Comparison of ENCODE assay signal across 22 cellular contexts in the genomic region with DNA sequence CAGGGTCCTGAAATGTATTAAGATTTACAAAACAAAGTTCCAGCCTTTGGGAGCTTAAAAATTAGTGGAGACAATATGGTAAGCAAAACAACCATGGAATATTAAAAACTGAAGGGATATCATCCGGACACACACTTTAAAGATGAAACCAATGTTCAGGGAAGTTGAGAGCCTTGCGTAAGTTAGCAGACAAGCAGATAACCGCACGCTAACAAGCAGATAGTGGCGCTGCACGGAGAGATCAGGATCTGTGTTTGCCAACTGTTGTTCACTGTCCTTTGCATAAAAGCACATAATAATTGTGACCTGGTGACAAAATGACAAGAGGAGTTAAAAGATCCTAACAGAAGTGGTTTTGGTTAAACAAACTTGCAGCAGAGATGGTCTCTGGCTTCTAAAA.
"Had no signal": no experiment of that assay in that cellular context is flagged by ENCODE, and none has a peak within 500 bp of the region (broad histone marks: within the 10 kb centered on the region; RNA-seq: fewer than 3 reads in every experiment).

No MANE protein-coding gene starts in this region.

- H3K36me3 ChIP-seq: gastroesophageal sphincter, heart left ventricle, ovary, upper lobe of left lung had no signal

- H3K27ac Mint-ChIP-seq: activated CD4-positive, alpha-beta memory T cell treated with anti-CD3 and anti-CD28 coated beads for 36 hours; activated naive CD8-positive, alpha-beta T cell treated with anti-CD3 and anti-CD28 coated beads for 36 hours; natural killer cell treated with Interleukin-12 subunit alpha and Interleukin-12 subunit beta and Interleukin-15 and Interleukin-18, amount 100 ng/mL, for 72 hours had no signal

- H3K27me3 Mint-ChIP-seq: activated CD4-positive, alpha-beta memory T cell treated with anti-CD3 and anti-CD28 coated beads for 36 hours; activated naive CD8-positive, alpha-beta T cell treated with anti-CD3 and anti-CD28 coated beads for 36 hours; natural killer cell treated with Interleukin-12 subunit alpha and Interleukin-12 subunit beta and Interleukin-15 and Interleukin-18, amount 100 ng/mL, for 72 hours had no signal

- H3K4me3 ChIP-seq: gastroesophageal sphincter, heart left ventricle, ovary, upper lobe of left lung had no signal

- H3K27me3 ChIP-seq: gastroesophageal sphincter, heart left ventricle, ovary, upper lobe of left lung had no signal

- H3K36me3 Mint-ChIP-seq: activated CD4-positive, alpha-beta memory T cell treated with anti-CD3 and anti-CD28 coated beads for 36 hours; activated naive CD8-positive, alpha-beta T cell treated with anti-CD3 and anti-CD28 coated beads for 36 hours; natural killer cell treated with Interleukin-12 subunit alpha and Interleukin-12 subunit beta and Interleukin-15 and Interleukin-18, amount 100 ng/mL, for 72 hours had no signal

- H3K9me3 ChIP-seq: gastroesophageal sphincter, heart left ventricle, ovary, upper lobe of left lung had no signal

- ATAC-seq: gastroesophageal sphincter; heart left ventricle; left ventricle myocardium superior; natural killer cell treated with Interleukin-12 subunit alpha and Interleukin-12 subunit beta and Interleukin-15 and Interleukin-18, amount 100 ng/mL, for 72 hours; right cardiac atrium had no signal

- H3K4me3 Mint-ChIP-seq: activated CD4-positive, alpha-beta memory T cell treated with anti-CD3 and anti-CD28 coated beads for 36 hours; activated naive CD8-positive, alpha-beta T cell treated with anti-CD3 and anti-CD28 coated beads for 36 hours; natural killer cell treated with Interleukin-12 subunit alpha and Interleukin-12 subunit beta and Interleukin-15 and Interleukin-18, amount 100 ng/mL, for 72 hours had no signal

- H3K4me1 ChIP-seq: gastroesophageal sphincter, heart left ventricle, upper lobe of left lung had no signal

- H3K9me3 Mint-ChIP-seq: activated CD4-positive, alpha-beta memory T cell treated with anti-CD3 and anti-CD28 coated beads for 36 hours; activated naive CD8-positive, alpha-beta T cell treated with anti-CD3 and anti-CD28 coated beads for 36 hours; natural killer cell treated with Interleukin-12 subunit alpha and Interleukin-12 subunit beta and Interleukin-15 and Interleukin-18, amount 100 ng/mL, for 72 hours had no signal

- H3K27ac ChIP-seq: epithelial cell of prostate, gastroesophageal sphincter, heart left ventricle, ovary, upper lobe of left lung had no signal

- DNase-seq: activated CD4-positive, alpha-beta memory T cell treated with anti-CD3 and anti-CD28 coated beads for 36 hours; activated CD4-positive, alpha-beta T cell treated with anti-CD3 and anti-CD28 coated beads for 4 hours; activated CD4-positive, CD25-positive, alpha-beta regulatory T cell; activated naive CD4-positive, alpha-beta T cell treated with Interleukin-2 at 50 U/mL for 16 hours; activated naive CD8-positive, alpha-beta T cell treated with anti-CD3 and anti-CD28 coated beads for 36 hours; activated T-cell treated with anti-CD3 and anti-CD28 coated beads, Interleukin-2, amount 50 U/mL, for 48 hours; amniotic stem cell; cerebellar nuclear complex; cortex of kidney; heart left ventricle; left ventricle myocardium superior; mammary epithelial cell; midbrain; ovary; right cardiac atrium; stimulated activated CD4-positive, alpha-beta T cell treated with anti-CD3 and anti-CD28 coated beads, Interleukin-4, amount 100 ng/mL, for 24 hours; stimulated activated naive CD4-positive, alpha-beta T cell treated with Interleukin-2 at 50 U/mL for 16 hours; T-helper 2 cell; upper lobe of left lung had no signal
